9 cellular contexts compared by ENCODE assay signal in genomic region chr1:15027515-15027948, GRCh38.
DNase-seq lines count a peak whose midpoint lies in the region; ATAC-seq and TF ChIP-seq lines count a peak whose summit lies in the region.
"Had no signal": no experiment of that assay in that cellular context is flagged by ENCODE, and none has a peak within 500 bp of the region (broad histone marks: within the 10 kb centered on the region; RNA-seq: fewer than 3 reads in every experiment).

No MANE protein-coding gene starts in this region.

- peak; percentile 6 for DNase-seq in activated T-cell treated with anti-CD3 and anti-CD28 coated beads for 1 hour (ENCODE audit: low read depth)
- DNase-seq in activated T-cell treated with anti-CD3 and anti-CD28 coated beads, Interleukin-2, amount 50 U/mL, for 4 hours: no peak
- peak; percentile 14 for DNase-seq in NCI-H2227 treated with DMSO at 0.1 percent for 48 hours (lab: John Stamatoyannopoulos, UW)
- peak; percentile 33 for DNase-seq in amniotic epithelial cell (ENCODE audit: low read depth)
- DNase-seq in cardiac muscle cell (ENCODE audit: low read depth in 1 of 2, low spot score in 1 of 2): peak; percentile 60 to 66
- DNase-seq in prostate gland (ENCODE audit: low spot score): peak; percentile 50
- no peak for DNase-seq in cortex of kidney (lab: John Stamatoyannopoulos, UW)

- no peaks in the 10 kb centered on the region for H3K36me3 ChIP-seq in cardiac muscle cell
- no peaks in the 10 kb centered on the region for H3K36me3 ChIP-seq in prostate gland

- intact Hi-C loops in prostate gland (cut with DNase I): no loop called here

- no peak for TF ChIP-seq POLR2A in prostate gland (IDR thresholded peaks at IDR 0.05)

- no peaks in the 10 kb centered on the region for H3K4me1 Mint-ChIP-seq in activated T-cell treated with anti-CD3 and anti-CD28 coated beads, Interleukin-2, amount 50 U/mL, for 4 hours (ENCODE audit: low read depth)

- H3K4me1 ChIP-seq in cardiac muscle cell (ENCODE audit: low read depth): no peaks in the 10 kb centered on the region
- no peaks in the 10 kb centered on the region for H3K4me1 ChIP-seq in prostate gland (replicated peaks)

- no peaks in the 10 kb centered on the region for H3K9me3 ChIP-seq in cardiac muscle cell (ENCODE audit: low read depth)
- H3K9me3 ChIP-seq in prostate gland: no peaks in the 10 kb centered on the region

- H3K27me3 ChIP-seq in cardiac muscle cell: no peaks in the 10 kb centered on the region
- no peaks in the 10 kb centered on the region for H3K27me3 ChIP-seq in prostate gland (replicated peaks; ENCODE audit: insufficient read depth)

- TF ChIP-seq CTCF in cardiac muscle cell (IDR thresholded peaks at IDR 0.05; ENCODE audit: low read depth, low read length): peak; percentile 97
- TF ChIP-seq CTCF in prostate gland (IDR thresholded peaks at IDR 0.05): peak; percentile 64 to 91 (median 89)

- no peak overlapping the region for H3K4me3 Mint-ChIP-seq in activated T-cell treated with anti-CD3 and anti-CD28 coated beads, Interleukin-2, amount 50 U/mL, for 4 hours
- H3K4me3 Mint-ChIP-seq: effector memory CD8-positive, alpha-beta T cell had no signal

- H3K27ac ChIP-seq in cardiac muscle cell: no peak overlapping the region
- H3K27ac ChIP-seq in prostate gland: no peak overlapping the region

- 43% methylated on average over 11 of the region's 11 CpGs for WGBS in prostate gland

- H3K36me3 Mint-ChIP-seq in activated T-cell treated with anti-CD3 and anti-CD28 coated beads, Interleukin-2, amount 50 U/mL, for 4 hours (ENCODE audit: insufficient read depth): no peaks in the 10 kb centered on the region

- H3K4me3 ChIP-seq in cardiac muscle cell: no peak overlapping the region
- H3K4me3 ChIP-seq in prostate gland: no peak overlapping the region

- H3K27me3 Mint-ChIP-seq in activated T-cell treated with anti-CD3 and anti-CD28 coated beads, Interleukin-2, amount 50 U/mL, for 4 hours (ENCODE audit: low read depth): peaks cover 7% of the 10 kb centered on the region

- ATAC-seq in activated T-cell treated with anti-CD3 and anti-CD28 coated beads, Interleukin-2, amount 50 U/mL, for 4 hours: no peak
- no peak for ATAC-seq in GM19467 (IDR thresholded peaks at IDR 0.05; ENCODE audit: unreplicated experiment)
- ATAC-seq: effector memory CD8-positive, alpha-beta T cell had no signal

- H3K9me3 Mint-ChIP-seq in activated T-cell treated with anti-CD3 and anti-CD28 coated beads, Interleukin-2, amount 50 U/mL, for 4 hours: no peaks in the 10 kb centered on the region
- H3K9me3 Mint-ChIP-seq: effector memory CD8-positive, alpha-beta T cell had no signal

Comparison
In these comparisons a context has a peak if more than half of its experiments do, and no peak if none do; other contexts are left out.
1. DNase-seq: peak in activated T-cell treated with anti-CD3 and anti-CD28 coated beads for 1 hour (single experiment), NCI-H2227 treated with DMSO at 0.1 percent for 48 hours (single experiment), amniotic epithelial cell (single experiment), cardiac muscle cell (2 of 2) and prostate gland (single experiment); none in activated T-cell treated with anti-CD3 and anti-CD28 coated beads, Interleukin-2, amount 50 U/mL, for 4 hours (single experiment) and cortex of kidney (single experiment).